In genomic region chrX:25872786-25873185, GRCh38 we compare ENCODE assay signal across 13 cellular contexts.
DNase-seq lines count a peak whose midpoint lies in the region; ATAC-seq and TF ChIP-seq lines count a peak whose summit lies in the region.
"Had no signal": no experiment of that assay in that cellular context is flagged by ENCODE, and none has a peak within 500 bp of the region (broad histone marks: within the 10 kb centered on the region; RNA-seq: fewer than 3 reads in every experiment).

No MANE protein-coding gene starts in this region.

- ATAC-seq in RWPE2 (ENCODE audit: low read depth) (peak; percentile 48), foreskin keratinocyte (peak; percentile 78), HG03460 (IDR thresholded peaks at IDR 0.05; ENCODE audit: unreplicated experiment) (no peak)

- H3K27me3 ChIP-seq in RWPE2 (ENCODE audit: insufficient read depth, poor library complexity, severe bottlenecking) (no peaks in the 10 kb centered on the region), foreskin keratinocyte (no peaks in the 10 kb centered on the region), WERI-Rb-1 (ENCODE audit: insufficient read depth, low read depth, severe bottlenecking) (no peaks in the 10 kb centered on the region)
- H3K27me3 ChIP-seq: BE2C had no signal

- TF ChIP-seq CTCF in RWPE2 (IDR thresholded peaks at IDR 0.05; ENCODE audit: poor library complexity, severe bottlenecking) (no peak), epithelial cell of esophagus (IDR thresholded peaks at IDR 0.05; ENCODE audit: insufficient read depth, low read depth, low read length, missing control alignments) (no peak), foreskin keratinocyte (conservative IDR thresholded peaks at IDR 0.05) (no peak), WERI-Rb-1 (IDR thresholded peaks at IDR 0.05; ENCODE audit: low read depth, low read length) (no peak)

- H3K36me3 ChIP-seq in RWPE2 (ENCODE audit: low read depth), result no peaks in the 10 kb centered on the region
- no peaks in the 10 kb centered on the region for H3K36me3 ChIP-seq in WERI-Rb-1
- H3K36me3 ChIP-seq: BE2C had no signal

- H3K9me3 ChIP-seq in RWPE2 (ENCODE audit: severe bottlenecking) (no peaks in the 10 kb centered on the region), WERI-Rb-1 (ENCODE audit: severe bottlenecking) (no peaks in the 10 kb centered on the region)
- H3K9me3 ChIP-seq: BE2C had no signal

- H3K4me3 ChIP-seq in RWPE2 (ENCODE audit: severe bottlenecking) (no peak overlapping the region), epithelial cell of esophagus (ENCODE audit: low read length) (no peak overlapping the region), skeletal muscle cell (ENCODE audit: low read depth, low read length) (no peak overlapping the region), WERI-Rb-1 (ENCODE audit: low read depth, low read length) (no peak overlapping the region)

- H3K4me1 ChIP-seq in RWPE2 (ENCODE audit: insufficient read depth, poor library complexity, severe bottlenecking) (no peaks in the 10 kb centered on the region), foreskin keratinocyte (peaks cover 6% of the 10 kb centered on the region)
- H3K4me1 ChIP-seq: BE2C had no signal

- H3K27ac ChIP-seq in RWPE2 (ENCODE audit: poor library complexity, severe bottlenecking), result no peak overlapping the region
- peak overlapping the region; percentile 45 for H3K27ac ChIP-seq in foreskin keratinocyte
- no peak overlapping the region for H3K27ac ChIP-seq in WERI-Rb-1
- H3K27ac ChIP-seq: C4-2B had no signal

- DNase-seq in RWPE2 (ENCODE audit: low spot score) (no peak), epithelial cell of esophagus (ENCODE audit: low read depth) (peak; percentile 71), foreskin keratinocyte (peak in 1 of 2 donors; percentile 47), skeletal muscle cell (ENCODE audit: low read depth) (peak; percentile 0), WERI-Rb-1 (no peak)
- DNase-seq in stimulated activated CD4-positive, alpha-beta T cell treated with anti-CD3 and anti-CD28 coated beads, Interleukin-2, amount 100 ng/mL, for 24 hours, result no peak
- DNase-seq: BE2C; CD4-positive, alpha-beta memory T cell; GF-D8; GOT3; H9 had no signal

Comparison
In these comparisons a context has a peak if more than half of its experiments do, and no peak if none do; other contexts are left out.
1. DNase-seq: peak in epithelial cell of esophagus (single experiment) and skeletal muscle cell (single experiment); none in RWPE2 (single experiment), WERI-Rb-1 (single experiment) and stimulated activated CD4-positive, alpha-beta T cell treated with anti-CD3 and anti-CD28 coated beads, Interleukin-2, amount 100 ng/mL, for 24 hours (0 of 2).